ENCODE assay signal across 1 cellular context in genomic region chr4:38002451-38003071, GRCh38.
TF ChIP-seq lines count a peak whose summit lies in the region.

No MANE protein-coding gene starts in this region.

TF ChIP-seq in SK-N-SH treated with all-trans-retinoic acid at 6 μM for 48 hours, 23 proteins besides CTCF, POLR2A, EP300 and RAD21 (continued from another document):
- TF ChIP-seq TSHZ2 (CRISPR knock-in tag; IDR thresholded peaks at IDR 0.05) (0 out of 2 replicates have a peak, but pooled peaks have one; percentile 24), ZFP30 (CRISPR knock-in tag; IDR thresholded peaks at IDR 0.05) (no peak), SNAI2 (CRISPR knock-in tag; IDR thresholded peaks at IDR 0.05) (peak; percentile 92), POU6F1 (CRISPR knock-in tag; IDR thresholded peaks at IDR 0.05; ENCODE audit: borderline replicate concordance, low read depth) (no peak), ZNF565 (CRISPR knock-in tag; conservative IDR thresholded peaks at IDR 0.05; ENCODE audit: low read depth) (no peak), TCF4 (CRISPR knock-in tag; IDR thresholded peaks at IDR 0.05; ENCODE audit: borderline replicate concordance) (no peak), ZFP3 (CRISPR knock-in tag; IDR thresholded peaks at IDR 0.05) (peak; percentile 67; the same call in 1 of the 2 replicates), CSDC2 (CRISPR knock-in tag; IDR thresholded peaks at IDR 0.05) (peak; percentile 98), CSRNP3 (CRISPR knock-in tag; IDR thresholded peaks at IDR 0.05) (no peak), BACH2 (CRISPR knock-in tag; IDR thresholded peaks at IDR 0.05; ENCODE audit: borderline replicate concordance) (no peak), RARB (CRISPR knock-in tag; IDR thresholded peaks at IDR 0.05) (no peak), ISL1 (CRISPR knock-in tag; IDR thresholded peaks at IDR 0.05) (peak; percentile 87), PATZ1 (CRISPR knock-in tag; IDR thresholded peaks at IDR 0.05; ENCODE audit: borderline replicate concordance) (peak; percentile 67), PPARA (CRISPR knock-in tag; IDR thresholded peaks at IDR 0.05; ENCODE audit: borderline replicate concordance) (no peak), GLIS3 (CRISPR knock-in tag; IDR thresholded peaks at IDR 0.05) (no peak), ZNF70 (CRISPR knock-in tag; IDR thresholded peaks at IDR 0.05) (no peak), CREB5 (CRISPR knock-in tag; IDR thresholded peaks at IDR 0.05; ENCODE audit: low read depth) (peak; percentile 70), OSR1 (CRISPR knock-in tag; IDR thresholded peaks at IDR 0.05) (0 out of 2 replicates have a peak, but pooled peaks have one; percentile 72), ZNF8 (CRISPR knock-in tag; IDR thresholded peaks at IDR 0.05) (peak; percentile 24; the same call in 1 of the 2 replicates)
